Comparison of ENCODE assay signal across 1 cellular context in the genomic region with DNA sequence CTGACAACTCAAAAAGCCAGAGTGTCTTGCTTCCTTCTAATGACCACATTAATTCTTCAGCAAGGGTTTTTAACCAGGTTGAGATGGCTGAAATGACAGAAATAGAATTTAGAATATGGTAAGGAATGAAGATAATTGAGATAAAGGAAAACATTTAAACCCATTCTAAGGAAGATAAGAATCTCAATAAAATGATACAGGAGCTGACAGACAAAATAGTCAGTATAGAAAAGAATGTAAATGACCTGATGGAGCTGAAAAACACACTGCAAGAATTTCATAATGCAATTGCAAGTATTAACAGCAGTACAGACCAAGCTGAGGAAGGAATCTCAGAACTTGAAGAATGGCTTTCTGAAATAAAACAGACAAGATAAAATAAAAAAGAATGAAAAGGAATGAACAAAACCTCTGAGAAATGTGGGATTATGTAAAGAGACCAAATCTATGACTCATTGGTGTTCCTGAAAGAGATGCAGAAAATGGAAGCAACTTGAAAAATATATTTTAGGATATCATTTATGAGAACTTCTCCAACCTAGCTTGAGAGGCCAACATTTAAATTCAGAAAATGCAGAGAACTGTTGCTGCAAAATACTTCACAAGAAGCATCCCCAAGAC.
A peak's percentile ranks its signal among the peaks of the same experiment; 100 is the strongest.
TF ChIP-seq lines count a peak whose summit lies in the region.

No MANE protein-coding gene starts in this region.

TF ChIP-seq in SK-N-SH treated with all-trans-retinoic acid at 6 μM for 48 hours, 23 proteins besides CTCF, POLR2A, EP300 and RAD21 (continued from another document):
- TF ChIP-seq TCF4 (CRISPR knock-in tag; IDR thresholded peaks at IDR 0.05; ENCODE audit: borderline replicate concordance) (peak; percentile 66; the same call in 1 of the 2 replicates), ZFP30 (CRISPR knock-in tag; IDR thresholded peaks at IDR 0.05) (no peak), ZNF70 (CRISPR knock-in tag; IDR thresholded peaks at IDR 0.05) (no peak), ARNTL (CRISPR knock-in tag; IDR thresholded peaks at IDR 0.05; ENCODE audit: borderline replicate concordance, low read depth) (no peak), OSR1 (CRISPR knock-in tag; IDR thresholded peaks at IDR 0.05) (no peak), RARB (CRISPR knock-in tag; IDR thresholded peaks at IDR 0.05) (no peak), ZNF8 (CRISPR knock-in tag; IDR thresholded peaks at IDR 0.05) (0 out of 2 replicates have a peak, but pooled peaks have one; percentile 15), ZC3H10 (CRISPR knock-in tag; IDR thresholded peaks at IDR 0.05) (0 out of 2 replicates have a peak, but pooled peaks have one; percentile 12), BACH2 (CRISPR knock-in tag; IDR thresholded peaks at IDR 0.05; ENCODE audit: borderline replicate concordance) (no peak)
- TF ChIP-seq, protein P1, sequence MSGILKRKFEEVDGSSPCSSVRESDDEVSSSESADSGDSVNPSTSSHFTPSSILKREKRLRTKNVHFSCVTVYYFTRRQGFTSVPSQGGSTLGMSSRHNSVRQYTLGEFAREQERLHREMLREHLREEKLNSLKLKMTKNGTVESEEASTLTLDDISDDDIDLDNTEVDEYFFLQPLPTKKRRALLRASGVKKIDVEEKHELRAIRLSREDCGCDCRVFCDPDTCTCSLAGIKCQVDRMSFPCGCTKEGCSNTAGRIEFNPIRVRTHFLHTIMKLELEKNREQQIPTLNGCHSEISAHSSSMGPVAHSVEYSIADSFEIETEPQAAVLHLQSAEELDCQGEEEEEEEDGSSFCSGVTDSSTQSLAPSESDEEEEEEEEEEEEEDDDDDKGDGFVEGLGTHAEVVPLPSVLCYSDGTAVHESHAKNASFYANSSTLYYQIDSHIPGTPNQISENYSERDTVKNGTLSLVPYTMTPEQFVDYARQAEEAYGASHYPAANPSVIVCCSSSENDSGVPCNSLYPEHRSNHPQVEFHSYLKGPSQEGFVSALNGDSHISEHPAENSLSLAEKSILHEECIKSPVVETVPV (CRISPR knock-in tag; IDR thresholded peaks at IDR 0.05) = peak; percentile 76; the same call in 1 of the 2 replicates
- TF ChIP-seq, protein P2, sequence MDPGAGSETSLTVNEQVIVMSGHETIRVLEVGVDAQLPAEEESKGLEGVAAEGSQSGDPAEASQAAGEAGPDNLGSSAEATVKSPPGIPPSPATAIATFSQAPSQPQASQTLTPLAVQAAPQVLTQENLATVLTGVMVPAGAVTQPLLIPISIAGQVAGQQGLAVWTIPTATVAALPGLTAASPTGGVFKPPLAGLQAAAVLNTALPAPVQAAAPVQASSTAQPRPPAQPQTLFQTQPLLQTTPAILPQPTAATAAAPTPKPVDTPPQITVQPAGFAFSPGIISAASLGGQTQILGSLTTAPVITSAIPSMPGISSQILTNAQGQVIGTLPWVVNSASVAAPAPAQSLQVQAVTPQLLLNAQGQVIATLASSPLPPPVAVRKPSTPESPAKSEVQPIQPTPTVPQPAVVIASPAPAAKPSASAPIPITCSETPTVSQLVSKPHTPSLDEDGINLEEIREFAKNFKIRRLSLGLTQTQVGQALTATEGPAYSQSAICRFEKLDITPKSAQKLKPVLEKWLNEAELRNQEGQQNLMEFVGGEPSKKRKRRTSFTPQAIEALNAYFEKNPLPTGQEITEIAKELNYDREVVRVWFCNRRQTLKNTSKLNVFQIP (CRISPR knock-in tag; IDR thresholded peaks at IDR 0.05; ENCODE audit: borderline replicate concordance, low read depth) = 0 out of 2 replicates have a peak, but pooled peaks have one; percentile 69
